Comparison of ENCODE assay signal across 8 cellular contexts in the genomic region with DNA sequence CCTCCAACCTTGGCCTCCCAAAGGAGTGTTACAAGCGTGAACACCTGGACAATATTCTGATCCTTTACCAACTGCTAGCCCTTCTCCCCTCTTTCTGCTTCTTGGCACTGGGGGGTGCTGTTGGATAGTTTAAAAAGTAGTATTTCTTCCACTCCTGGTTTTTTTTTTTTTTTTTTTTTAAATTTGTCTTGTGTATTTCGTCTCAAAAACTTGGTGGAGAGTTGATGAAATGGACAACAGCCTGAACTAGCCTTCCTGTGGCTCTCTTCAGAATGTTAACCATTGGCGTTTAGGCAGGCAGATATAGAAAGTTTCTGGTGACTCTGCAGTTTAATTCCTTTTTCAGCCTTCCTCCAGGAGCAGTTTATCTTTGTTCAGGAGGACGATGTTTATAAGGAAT.
A peak's percentile ranks its signal among the peaks of the same experiment; 100 is the strongest.
DNase-seq lines count a peak whose midpoint lies in the region; ATAC-seq and TF ChIP-seq lines count a peak whose summit lies in the region.

No MANE protein-coding gene starts in this region.

- DNase-seq in CD14-positive monocyte (ENCODE audit: low spot score) (no peak), GM23248 (peak; percentile 72), erythroblast (lab: John Stamatoyannopoulos, UW) (peak; percentile 34 to 56), T-helper 2 cell (no peak)

- H3K9ac ChIP-seq in GM23248 (no peak overlapping the region), OCI-LY3 (ENCODE audit: low read length) (no peak overlapping the region), neural cell (ENCODE audit: low read length) (no peak overlapping the region)

- intact Hi-C loops in CD14-positive monocyte (cut with micrococcal nuclease) = loop anchor here (10.0 kb wide), 1 partner anchor 1300 kb away; no protein-coding TSS in a partner anchor

- H3K9me2 ChIP-seq in GM23248 (ENCODE audit: insufficient read depth) (no peaks in the 10 kb centered on the region), neural cell (ENCODE audit: insufficient read depth, low read length) (no peaks in the 10 kb centered on the region)

- in situ Hi-C loops in GM23248 (cut with MboI) = loop anchor here (10.0 to 25.0 kb wide), 2 partner anchors 1300 to 1527 kb away; a partner anchor contains a TSS

- H3K36me3 ChIP-seq in GM23248 (ENCODE audit: low read depth) (no peaks in the 10 kb centered on the region), OCI-LY3 (replicated peaks; ENCODE audit: low read depth, low read length) (no peaks in the 10 kb centered on the region), neural cell (ENCODE audit: insufficient read depth, low read length) (no peaks in the 10 kb centered on the region)

- H2AFZ ChIP-seq in GM23248 (peak overlapping the region; percentile 28; the same call in 1 of the 2 replicates), OCI-LY3 (ENCODE audit: low read depth, low read length) (no peak overlapping the region), neural cell (ENCODE audit: low read depth, low read length) (no peak overlapping the region)

- peak; percentile 62 for TF ChIP-seq RAD21 in neural cell (conservative IDR thresholded peaks at IDR 0.05)

- H3F3A ChIP-seq in GM23248 (ENCODE audit: insufficient read depth) = no peaks in the 10 kb centered on the region
- H3F3A ChIP-seq in neural cell (ENCODE audit: insufficient read depth, low read length, poor library complexity, severe bottlenecking) = no peaks in the 10 kb centered on the region

- peaks cover 3% of the 10 kb centered on the region for H3K4me1 Mint-ChIP-seq in CD14-positive monocyte

- H3K4me3 ChIP-seq in GM23248 (no peak overlapping the region), OCI-LY3 (ENCODE audit: low read length) (no peak overlapping the region), neural cell (ENCODE audit: low read length) (no peak overlapping the region)

- H3K4me2 ChIP-seq in GM23248 (ENCODE audit: unreplicated experiment) = no peak overlapping the region
- no peak overlapping the region for H3K4me2 ChIP-seq in OCI-LY3 (ENCODE audit: low read length)
- no peak overlapping the region for H3K4me2 ChIP-seq in neural cell (ENCODE audit: low read length)

- TF ChIP-seq POLR2A in erythroblast (IDR thresholded peaks at IDR 0.05; ENCODE audit: low read length) = no peak

- H3K9me3 ChIP-seq in GM23248 (ENCODE audit: low read depth) = no peaks in the 10 kb centered on the region
- H3K9me3 ChIP-seq in OCI-LY3 (ENCODE audit: insufficient read depth, low read length) = no peaks in the 10 kb centered on the region
- no peaks in the 10 kb centered on the region for H3K9me3 ChIP-seq in neural cell (ENCODE audit: low read length)

- H3K4me3 Mint-ChIP-seq in CD14-positive monocyte = no peak overlapping the region

- no peaks in the 10 kb centered on the region for H3K36me3 Mint-ChIP-seq in CD14-positive monocyte

- H4K20me1 ChIP-seq in GM23248 (ENCODE audit: insufficient read depth) = no peaks in the 10 kb centered on the region
- H4K20me1 ChIP-seq in OCI-LY3 (ENCODE audit: insufficient read depth, low read length) = no peaks in the 10 kb centered on the region
- no peaks in the 10 kb centered on the region for H4K20me1 ChIP-seq in neural cell (ENCODE audit: insufficient read depth)

- H3K79me2 ChIP-seq in GM23248 (ENCODE audit: insufficient read depth) = no peaks in the 10 kb centered on the region
- H3K79me2 ChIP-seq in OCI-LY3 (ENCODE audit: low read length) = no peaks in the 10 kb centered on the region
- no peaks in the 10 kb centered on the region for H3K79me2 ChIP-seq in neural cell (replicated peaks; ENCODE audit: insufficient read depth, low read length)

- H3K27ac ChIP-seq in GM23248 (no peak overlapping the region), OCI-LY3 (ENCODE audit: low read length) (no peak overlapping the region), neural cell (ENCODE audit: low read length) (no peak overlapping the region)

- peaks cover 0 to 5% (median 2%) of the 10 kb centered on the region in 3 donors for H3K27me3 Mint-ChIP-seq in CD14-positive monocyte (ENCODE audit: low read depth in 3 of 3)

- TF ChIP-seq EP300 in neural cell (conservative IDR thresholded peaks at IDR 0.05; ENCODE audit: poor library complexity, severe bottlenecking) = no peak

- peaks cover 7% of the 10 kb centered on the region; the same call in 1 of the 2 replicates for H3K4me1 ChIP-seq in GM23248 (ENCODE audit: insufficient read depth)
- H3K4me1 ChIP-seq in OCI-LY3 (ENCODE audit: low read length) = peaks cover 17% of the 10 kb centered on the region

- H3K27me3 ChIP-seq in GM23248 (replicated peaks; ENCODE audit: insufficient read depth) = no peaks in the 10 kb centered on the region
- no peaks in the 10 kb centered on the region for H3K27me3 ChIP-seq in OCI-LY3 (ENCODE audit: low read depth, low read length)
- H3K27me3 ChIP-seq in neural cell (ENCODE audit: insufficient read depth, low read depth, low read length) = no peaks in the 10 kb centered on the region

- peaks cover 0 to 2% (median 0%) of the 10 kb centered on the region in 7 donors for H3K9me3 Mint-ChIP-seq in CD14-positive monocyte

- ATAC-seq in GM18858 (IDR thresholded peaks at IDR 0.05; ENCODE audit: unreplicated experiment) = no peak
- no peak for ATAC-seq in GM19023 (IDR thresholded peaks at IDR 0.05; ENCODE audit: unreplicated experiment)

- H3K27ac Mint-ChIP-seq in CD14-positive monocyte = no peak overlapping the region

- TF ChIP-seq CTCF in CD14-positive monocyte (IDR thresholded peaks at IDR 0.05) (peak; percentile 42), OCI-LY3 (IDR thresholded peaks at IDR 0.05; ENCODE audit: low read depth, low read length) (peak; percentile 46), neural cell (IDR thresholded peaks at IDR 0.05; ENCODE audit: poor library complexity, severe bottlenecking) (peak; percentile 57)

- WGBS in GM23248 (ENCODE audit: low coverage in 1 of 2, low lambda C conversion rate in 2 of 2, missing lambda C conversion rate in 2 of 2), 2 experiments = 19 to 28% methylated on average over 4 of the region's 4 CpGs

TF ChIP-seq in neural cell, 6 proteins besides CTCF, POLR2A, EP300 and RAD21:
- TF ChIP-seq TAF1 (IDR thresholded peaks at IDR 0.05; ENCODE audit: low read depth) (no peak), SMC3 (conservative IDR thresholded peaks at IDR 0.05; ENCODE audit: poor library complexity) (peak; percentile 66)

Comparison
In these comparisons a context has a peak if more than half of its experiments do, and no peak if none do; other contexts are left out.
1. DNase-seq: peak in GM23248 (single experiment) and erythroblast (2 of 2); none in CD14-positive monocyte (single experiment) and T-helper 2 cell (0 of 5).
2. Peak in every context shown above with its lines, with median percentiles within 50 percentile points of each other: CTCF ChIP-seq.